Comparison of ENCODE assay signal across 1 cellular context in genomic region chr10:44913312-44914079, GRCh38.
TF ChIP-seq lines count a peak whose summit lies in the region.

No MANE protein-coding gene starts in this region.

TF ChIP-seq in GM12878, 131 proteins besides CTCF, POLR2A, EP300 and RAD21:
- TF ChIP-seq MAX (IDR thresholded peaks at IDR 0.05; ENCODE audit: low read depth, low read length) (no peak), ZNF207 (IDR thresholded peaks at IDR 0.05; ENCODE audit: borderline replicate concordance) (no peak)
- TF ChIP-seq, protein P1, sequence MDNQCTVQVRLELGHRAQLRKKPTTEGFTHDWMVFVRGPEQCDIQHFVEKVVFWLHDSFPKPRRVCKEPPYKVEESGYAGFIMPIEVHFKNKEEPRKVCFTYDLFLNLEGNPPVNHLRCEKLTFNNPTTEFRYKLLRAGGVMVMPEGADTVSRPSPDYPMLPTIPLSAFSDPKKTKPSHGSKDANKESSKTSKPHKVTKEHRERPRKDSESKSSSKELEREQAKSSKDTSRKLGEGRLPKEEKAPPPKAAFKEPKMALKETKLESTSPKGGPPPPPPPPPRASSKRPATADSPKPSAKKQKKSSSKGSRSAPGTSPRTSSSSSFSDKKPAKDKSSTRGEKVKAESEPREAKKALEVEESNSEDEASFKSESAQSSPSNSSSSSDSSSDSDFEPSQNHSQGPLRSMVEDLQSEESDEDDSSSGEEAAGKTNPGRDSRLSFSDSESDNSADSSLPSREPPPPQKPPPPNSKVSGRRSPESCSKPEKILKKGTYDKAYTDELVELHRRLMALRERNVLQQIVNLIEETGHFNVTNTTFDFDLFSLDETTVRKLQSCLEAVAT (IDR thresholded peaks at IDR 0.05): 0 out of 2 replicates have a peak, but pooled peaks have one; percentile 33
TF ChIP-seq in GM12878: peak in this region for 1.
